In genomic region chr3:54822206-54822605, GRCh38 we compare ENCODE assay signal across 11 cellular contexts.
A peak's percentile ranks its signal among the peaks of the same experiment; 100 is the strongest.
DNase-seq lines count a peak whose midpoint lies in the region; ATAC-seq and TF ChIP-seq lines count a peak whose summit lies in the region.
"Had no signal": no experiment of that assay in that cellular context is flagged by ENCODE, and none has a peak within 500 bp of the region (broad histone marks: within the 10 kb centered on the region; RNA-seq: fewer than 3 reads in every experiment).

No MANE protein-coding gene starts in this region.

- no peak for TF ChIP-seq CTCF in A673 (conservative IDR thresholded peaks at IDR 0.05; ENCODE audit: low read depth, low read length)
- no peak for TF ChIP-seq CTCF in left lung (IDR thresholded peaks at IDR 0.05)
- no peak for TF ChIP-seq CTCF in Calu3 (IDR thresholded peaks at IDR 0.05; ENCODE audit: unreplicated experiment)

- peaks cover 3% of the 10 kb centered on the region for H3K9me3 Mint-ChIP-seq in Calu3 (ENCODE audit: low read depth, unreplicated experiment)

- no TSS peak for BruUV-seq in A673 (replicated peaks; lab: Mats Ljungman, UMichigan)
- no TSS peak for BruUV-seq in Calu3 (replicated peaks; lab: Mats Ljungman, UMichigan)

- H3K4me3 Mint-ChIP-seq in Calu3 (ENCODE audit: low read depth, unreplicated experiment): no peak overlapping the region
- H3K4me3 Mint-ChIP-seq: activated naive CD4-positive, alpha-beta T cell treated with anti-CD3 and anti-CD28 coated beads, Interleukin-2, amount 50 U/mL, for 24 hours had no signal

- H3K4me1 Mint-ChIP-seq in Calu3 (ENCODE audit: low read depth, unreplicated experiment): no peaks in the 10 kb centered on the region
- H3K4me1 Mint-ChIP-seq: activated naive CD4-positive, alpha-beta T cell treated with anti-CD3 and anti-CD28 coated beads, Interleukin-2, amount 50 U/mL, for 24 hours had no signal

- H3K4me1 ChIP-seq in A673 (ENCODE audit: insufficient read depth, low read length, poor library complexity, severe bottlenecking): peaks cover 24% of the 10 kb centered on the region
- H3K4me1 ChIP-seq in left lung: no peaks in the 10 kb centered on the region

- intact Hi-C loops in A673 (cut with micrococcal nuclease; ENCODE audit: unreplicated experiment): no loop called here
- intact Hi-C loops in left lung (cut with DNase I): no loop called here
- intact Hi-C loops in Calu3 (cut with micrococcal nuclease; ENCODE audit: unreplicated experiment): no loop called here

- H3K36me3 Mint-ChIP-seq in Calu3 (ENCODE audit: insufficient read depth, unreplicated experiment): no peaks in the 10 kb centered on the region
- H3K36me3 Mint-ChIP-seq: activated naive CD4-positive, alpha-beta T cell treated with anti-CD3 and anti-CD28 coated beads, Interleukin-2, amount 50 U/mL, for 24 hours had no signal

- no peak overlapping the region for H3K27ac Mint-ChIP-seq in Calu3 (ENCODE audit: unreplicated experiment)
- H3K27ac Mint-ChIP-seq: activated naive CD4-positive, alpha-beta T cell treated with anti-CD3 and anti-CD28 coated beads, Interleukin-2, amount 50 U/mL, for 24 hours had no signal

- POLR2A ChIA-PET in A673 (lab: Charles Lee; ENCODE audit: low non-redundant PET): interaction anchor here (0.6 kb wide), 1 partner anchor 18 kb away, joined by 11 read pairs; no protein-coding TSS in a partner anchor

- H3K36me3 ChIP-seq in A673 (ENCODE audit: insufficient read depth, low read length, poor library complexity, severe bottlenecking): no peaks in the 10 kb centered on the region
- no peaks in the 10 kb centered on the region for H3K36me3 ChIP-seq in left lung

- no peak overlapping the region for H3K27ac ChIP-seq in A673 (ENCODE audit: low read depth, low read length, poor library complexity, severe bottlenecking)
- H3K27ac ChIP-seq in left lung: no peak overlapping the region

- H3K9me3 ChIP-seq in A673 (ENCODE audit: low read depth, low read length, poor library complexity, severe bottlenecking): no peaks in the 10 kb centered on the region
- no peaks in the 10 kb centered on the region for H3K9me3 ChIP-seq in left lung

- H3K27me3 ChIP-seq in A673 (replicated peaks; ENCODE audit: insufficient read depth, low read depth, low read length, poor library complexity): peaks cover 53% of the 10 kb centered on the region
- no peaks in the 10 kb centered on the region for H3K27me3 ChIP-seq in left lung

- H3K4me3 ChIP-seq in A673 (ENCODE audit: low read depth, low read length, poor library complexity, severe bottlenecking): no peak overlapping the region
- H3K4me3 ChIP-seq in left lung: no peak overlapping the region

- H3K27me3 Mint-ChIP-seq in Calu3 (ENCODE audit: unreplicated experiment): no peaks in the 10 kb centered on the region

- DNase-seq in A673 (ENCODE audit: low spot score) (peak; percentile 53), HT1080 (ENCODE audit: low read depth) (peak; percentile 12), cerebellar cortex (ENCODE audit: low spot score) (peak; percentile 75), left lung (no peak), Calu3 (no peak), OCI-M1 (lab: John Stamatoyannopoulos, UW) (no peak)
- no peak for DNase-seq in stimulated activated CD4-positive, alpha-beta T cell treated with anti-CD3 and anti-CD28 coated beads, Interleukin-2, amount 100 ng/mL, for 48 hours
- DNase-seq: stimulated activated CD4-positive, alpha-beta T cell treated with anti-CD3 and anti-CD28 coated beads, Interleukin-15, amount 100 ng/mL, for 24 hours had no signal

- CTCF ChIA-PET in A673 (lab: Charles Lee) (no interaction called here), Calu3 (lab: Charles Lee) (no interaction called here)

- ATAC-seq in left lung: peak; percentile 91
- ATAC-seq in HG03135 (IDR thresholded peaks at IDR 0.05; ENCODE audit: unreplicated experiment): no peak
- ATAC-seq: activated CD4-positive, CD25-positive, alpha-beta regulatory T cell treated with anti-CD3 and anti-CD28 coated beads, Interleukin-2, amount 50 U/mL, for 24 hours had no signal

Comparison
In these comparisons a context has a peak if more than half of its experiments do, and no peak if none do; other contexts are left out.
1. DNase-seq: peak in A673 (single experiment), HT1080 (single experiment) and cerebellar cortex (single experiment); none in left lung (0 of 2), Calu3 (single experiment), OCI-M1 (single experiment) and stimulated activated CD4-positive, alpha-beta T cell treated with anti-CD3 and anti-CD28 coated beads, Interleukin-2, amount 100 ng/mL, for 48 hours (0 of 2).